In the genomic region with DNA sequence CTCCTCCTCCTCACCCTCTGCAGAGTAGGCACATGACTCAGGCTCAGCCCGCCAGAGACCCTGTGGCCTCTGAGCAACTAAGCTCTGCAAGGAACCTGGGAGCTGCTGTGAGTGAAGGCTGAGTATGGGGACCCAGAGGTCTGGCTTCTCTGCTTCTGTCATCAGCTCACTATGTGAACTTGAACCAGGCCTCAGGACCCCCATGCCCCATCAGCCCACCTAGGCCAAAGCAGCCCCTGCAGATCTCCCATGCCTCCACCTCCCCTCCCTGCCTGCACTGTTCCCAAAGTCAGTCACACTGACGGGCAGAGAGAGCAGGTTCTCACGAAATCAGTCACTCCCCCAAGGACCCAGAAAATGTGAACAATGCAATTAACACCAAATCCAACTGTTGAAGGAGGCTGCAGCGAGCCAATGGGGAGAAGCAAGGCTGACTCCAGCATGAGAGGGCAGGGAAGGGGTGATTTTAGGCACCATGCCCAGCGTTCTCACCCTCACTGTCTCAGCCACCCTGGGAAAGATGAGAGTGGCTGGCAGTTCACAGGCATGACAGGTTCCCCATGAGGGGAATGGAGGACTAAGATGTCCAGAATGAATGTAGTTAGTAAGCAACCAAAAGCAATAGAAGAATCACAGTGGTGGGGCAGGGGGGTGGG, we compare ENCODE assay signal across 12 cellular contexts.
DNase-seq lines count a peak whose midpoint lies in the region; ATAC-seq and TF ChIP-seq lines count a peak whose summit lies in the region.
"Had no signal": no experiment of that assay in that cellular context is flagged by ENCODE, and none has a peak within 500 bp of the region (broad histone marks: within the 10 kb centered on the region; RNA-seq: fewer than 3 reads in every experiment).

No MANE protein-coding gene starts in this region.

- H3K4me2 ChIP-seq in mammary epithelial cell (ENCODE audit: insufficient read depth, low read depth, low read length): no peak overlapping the region

- peaks cover 6% of the 10 kb centered on the region for H3K36me3 Mint-ChIP-seq in MCF 10A (ENCODE audit: insufficient read depth, unreplicated experiment)
- peaks cover 16% of the 10 kb centered on the region for H3K36me3 Mint-ChIP-seq in brain

- H3K27ac ChIP-seq in mammary epithelial cell (ENCODE audit: insufficient read depth, low read depth, low read length) (no peak overlapping the region), mesodermal cell (ENCODE audit: low read depth, low read length, severe bottlenecking) (peak overlapping the region; percentile 16), esophagus squamous epithelium (peak overlapping the region in 1 of 4 donors; percentile 75)

- TF ChIP-seq CTCF in MCF 10A (IDR thresholded peaks at IDR 0.05; ENCODE audit: unreplicated experiment) (no peak), mammary epithelial cell (conservative IDR thresholded peaks at IDR 0.05 in 1 of 2, IDR thresholded peaks at IDR 0.05 in 1 of 2; ENCODE audit: extremely low read depth in 1 of 2, insufficient read depth in 1 of 2, low read depth in 1 of 2, low read length in 2 of 2) (no peak), brain (conservative IDR thresholded peaks at IDR 0.05) (no peak), esophagus squamous epithelium (IDR thresholded peaks at IDR 0.05) (no peak)

- no peak overlapping the region for H3K4me3 ChIP-seq in mammary epithelial cell (replicated peaks in 1 of 3; ENCODE audit: insufficient read depth in 1 of 3, low read depth in 2 of 3, low read length in 3 of 3)
- H3K4me3 ChIP-seq in mesodermal cell (ENCODE audit: extremely low read depth, insufficient read depth, low read length, poor library complexity, severe bottlenecking): no peak overlapping the region
- H3K4me3 ChIP-seq in esophagus squamous epithelium: no peak overlapping the region

- H3K4me3 Mint-ChIP-seq in MCF 10A (ENCODE audit: unreplicated experiment) (no peak overlapping the region), brain (no peak overlapping the region)

- H3K27me3 ChIP-seq in mammary epithelial cell (ENCODE audit: insufficient read depth, low read length) (no peaks in the 10 kb centered on the region), esophagus squamous epithelium (no peaks in the 10 kb centered on the region)

- H3K9me3 Mint-ChIP-seq in MCF 10A (ENCODE audit: unreplicated experiment) (no peaks in the 10 kb centered on the region), brain (peaks cover 0 to 5% (median 1%) of the 10 kb centered on the region in 5 experiments)

- H3K9me3 ChIP-seq in mammary epithelial cell (replicated peaks; ENCODE audit: insufficient read depth, low read length): no peaks in the 10 kb centered on the region
- no peaks in the 10 kb centered on the region for H3K9me3 ChIP-seq in mesodermal cell (ENCODE audit: control insufficient read depth, low read length)
- no peaks in the 10 kb centered on the region for H3K9me3 ChIP-seq in esophagus squamous epithelium

- dilution Hi-C loops in mammary epithelial cell (cut with HindIII; ENCODE audit: low sequenced_read_pairs): no loop called here

- POLR2A ChIA-PET in MCF 10A (lab: Yijun Ruan, JAX): interaction anchor here (0.6 to 2.5 kb wide), 4 partner anchors 21 to 81 kb away, joined by 3 to 9 read pairs (median 8); no protein-coding TSS in a partner anchor

- H3K4me1 Mint-ChIP-seq in MCF 10A (ENCODE audit: insufficient read depth, unreplicated experiment) (peaks cover 32% of the 10 kb centered on the region), brain (peaks cover 24% of the 10 kb centered on the region)

- H3K27me3 Mint-ChIP-seq in MCF 10A (ENCODE audit: insufficient read depth, unreplicated experiment) (no peaks in the 10 kb centered on the region), brain (no peaks in the 10 kb centered on the region)

- intact Hi-C loops in MCF 10A (cut with micrococcal nuclease): loop anchor here (2.0 kb wide), 1 partner anchor 15 kb away; no protein-coding TSS in a partner anchor
- intact Hi-C loops in mammary epithelial cell (cut with micrococcal nuclease): no loop called here
- intact Hi-C loops in esophagus squamous epithelium (cut with DNase I): no loop called here

- 94% methylated on average over 5 of the region's 5 CpGs for WGBS in mammary epithelial cell (ENCODE audit: low coverage, missing lambda C conversion rate)
- 66% methylated on average over 4 of the region's 5 CpGs; no CpG with 5 or more reads in 1 of the 2 experiments for WGBS in mesodermal cell (ENCODE audit: insufficient coverage in 2 of 2), 2 experiments
- WGBS in esophagus squamous epithelium, 2 donors: 78 to 94% methylated on average over 2 to 3 of the region's 5 CpGs

- CTCF ChIA-PET in MCF 10A (lab: Yijun Ruan, JAX): interaction anchor here (0.5 to 11.3 kb wide), 8 partner anchors 14 to 381 kb away, joined by 3 to 189 read pairs (median 4); no protein-coding TSS in a partner anchor
- CTCF ChIA-PET in mammary epithelial cell (lab: Charles Lee; ENCODE audit: low non-redundant PET): interaction anchor here (0.6 kb wide), 1 partner anchor 969 kb away, joined by 4 read pairs; no protein-coding TSS in a partner anchor

- in situ Hi-C loops in mammary epithelial cell (cut with MboI; ENCODE audit: low sequenced_read_pairs in 2 of 2): no loop called here

- no peak overlapping the region for H3K9ac ChIP-seq in mammary epithelial cell (ENCODE audit: insufficient read depth, low read length)

- peak overlapping the region; percentile 55 for H3K27ac Mint-ChIP-seq in MCF 10A (ENCODE audit: low read depth, unreplicated experiment)
- H3K27ac Mint-ChIP-seq in brain: peak overlapping the region; percentile 1 to 74 (median 10)

- BruUV-seq in MCF 10A (replicated peaks; lab: Mats Ljungman, UMichigan) (no TSS peak), mammary epithelial cell (replicated peaks; lab: Mats Ljungman, UMichigan) (no TSS peak)

- H3K4me1 ChIP-seq in mammary epithelial cell (ENCODE audit: insufficient read depth, low read length) (peaks cover 27% of the 10 kb centered on the region), mesodermal cell (ENCODE audit: control insufficient read depth, insufficient read depth, low read length, poor library complexity, severe bottlenecking) (peaks cover 14% of the 10 kb centered on the region), esophagus squamous epithelium (peaks cover 16 to 24% (median 19%) of the 10 kb centered on the region in 3 donors)

- no peak for TF ChIP-seq POLR2A in GM18505 (IDR thresholded peaks at IDR 0.05; ENCODE audit: borderline replicate concordance, extremely low read depth, insufficient read depth, insufficient read length)
- no peak for TF ChIP-seq POLR2A in esophagus squamous epithelium (IDR thresholded peaks at IDR 0.05)

- no peaks in the 10 kb centered on the region for H3K79me2 ChIP-seq in mammary epithelial cell (ENCODE audit: insufficient read depth, low read length)

- H3K36me3 ChIP-seq in mammary epithelial cell (ENCODE audit: insufficient read depth, low read length) (no peaks in the 10 kb centered on the region), mesodermal cell (ENCODE audit: control insufficient read depth, insufficient read depth, low read length) (no peaks in the 10 kb centered on the region), esophagus squamous epithelium (no peaks in the 10 kb centered on the region)

- H4K20me1 ChIP-seq in mammary epithelial cell (ENCODE audit: insufficient read depth, low read length): no peaks in the 10 kb centered on the region

- no peak for DNase-seq in MCF 10A (ENCODE audit: unreplicated experiment)
- DNase-seq in mammary epithelial cell: no peak
- DNase-seq in ureter (ENCODE audit: low spot score): peak; percentile 35
- DNase-seq in DMS79 (lab: John Stamatoyannopoulos, UW): no peak
- DNase-seq in esophagus squamous epithelium (lab: John Stamatoyannopoulos, UW): no peak
- DNase-seq: amniotic stem cell, GOT3, left cardiac atrium, NCI-H510A treated with DMSO at 0.1 percent for 48 hours had no signal

- no peak for ATAC-seq in GM18505 (IDR thresholded peaks at IDR 0.05; ENCODE audit: unreplicated experiment)

- no peak overlapping the region for H2AFZ ChIP-seq in mammary epithelial cell (ENCODE audit: low read depth, low read length)
